9 cellular contexts compared by ENCODE assay signal in genomic region chr4:25029479-25030282, GRCh38. TPM values are rescaled to one million over a fixed set of nuclear protein-coding genes. Genes with fewer than 3 reads are reported as not detected.
A peak's percentile ranks its signal among the peaks of the same experiment; 100 is the strongest.
DNase-seq lines count a peak whose midpoint lies in the region; FAIRE-seq and TF ChIP-seq lines count a peak whose summit lies in the region.
"Had no signal": no experiment of that assay in that cellular context is flagged by ENCODE, and none has a peak within 500 bp of the region (broad histone marks: within the 10 kb centered on the region; RNA-seq: fewer than 3 reads in every experiment).

No MANE protein-coding gene starts in this region.

- DNase-seq in GM19239 (ENCODE audit: insufficient read length, low spot score) (peak; percentile 10), Peyer's patch (no peak), keratinocyte (ENCODE audit: low read depth, low spot score) (no peak), NCI-H774 (lab: John Stamatoyannopoulos, UW) (no peak), GM13976 (ENCODE audit: low spot score) (no peak), NCI-H1092 (lab: John Stamatoyannopoulos, UW) (no peak)
- no peak for DNase-seq in activated CD4-positive, alpha-beta T cell treated with anti-CD3 and anti-CD28 coated beads for 4 hours

- FAIRE-seq in GM19239 (lab: Jason Lieb, UNC) = no peak
- FAIRE-seq in keratinocyte (lab: Jason Lieb, UNC) = no peak
- FAIRE-seq: TTC549 had no signal

- dilution Hi-C loops in keratinocyte (cut with MboI; ENCODE audit: extremely low pct_ligation_motif_present, low sequenced_read_pairs) = no loop called here

- no peak for TF ChIP-seq CTCF in Peyer's patch (IDR thresholded peaks at IDR 0.05)
- no peak for TF ChIP-seq CTCF in keratinocyte (optimal IDR thresholded peaks at IDR 0.05 in 1 of 3, IDR thresholded peaks at IDR 0.05 in 1 of 3, conservative IDR thresholded peaks at IDR 0.05 in 1 of 3; ENCODE audit: extremely low read depth in 1 of 3, insufficient read depth in 2 of 3, low read length in 3 of 3)
- TF ChIP-seq CTCF in GM13976 (IDR thresholded peaks at IDR 0.05; ENCODE audit: borderline replicate concordance, control extremely low read depth, extremely low read depth, insufficient read depth, missing control alignments) = no peak

- no peaks in the 10 kb centered on the region for H3K79me2 ChIP-seq in keratinocyte (ENCODE audit: control insufficient read depth, insufficient read depth, low read length)

- H3K4me3 ChIP-seq in Peyer's patch (peak overlapping the region in 3 of 4 donors; percentile 41 to 58 (median 53)), keratinocyte (ENCODE audit: control insufficient read depth in 2 of 3, extremely low read depth in 1 of 3, insufficient read depth in 2 of 3, low read depth in 1 of 3, low read length in 3 of 3) (peak overlapping the region in 1 of 3 experiments; percentile 25), skin epidermis (peak overlapping the region in 5 of 7 experiments; percentile 18 to 47 (median 33))

- H2AFZ ChIP-seq in keratinocyte (ENCODE audit: control insufficient read depth, low read length) = no peak overlapping the region

- no peak for TF ChIP-seq POLR2A in Peyer's patch (IDR thresholded peaks at IDR 0.05)

- peaks cover 0 to 5% (median 0%) of the 10 kb centered on the region in 4 donors for H3K9me3 ChIP-seq in Peyer's patch
- H3K9me3 ChIP-seq in keratinocyte (ENCODE audit: control insufficient read depth, low read depth, low read length) = no peaks in the 10 kb centered on the region

- H3K27me3 ChIP-seq in Peyer's patch = no peaks in the 10 kb centered on the region
- peaks cover 64% of the 10 kb centered on the region for H3K27me3 ChIP-seq in keratinocyte (ENCODE audit: control insufficient read depth, extremely low read depth, insufficient read depth, low read length)

- no peak overlapping the region for H3K27ac ChIP-seq in Peyer's patch
- H3K27ac ChIP-seq in keratinocyte (ENCODE audit: control insufficient read depth, insufficient read depth, low read length) = no peak overlapping the region
- H3K27ac ChIP-seq in skin epidermis = no peak overlapping the region

- in situ Hi-C loops in GM13976 (cut with MboI; ENCODE audit: low sequenced_read_pairs, unreplicated experiment) = no loop called here

- H3K4me2 ChIP-seq in keratinocyte (ENCODE audit: control insufficient read depth, extremely low read depth, insufficient read depth, low read depth, low read length) = peak overlapping the region; percentile 32

- no peak overlapping the region for H3K9ac ChIP-seq in keratinocyte (ENCODE audit: control insufficient read depth, extremely low read depth, insufficient read depth, low read length)

- H3K36me3 ChIP-seq in Peyer's patch (no peaks in the 10 kb centered on the region), keratinocyte (ENCODE audit: control insufficient read depth in 2 of 2, extremely low read depth in 1 of 2, insufficient read depth in 2 of 2, low read length in 2 of 2) (no peaks in the 10 kb centered on the region)

- H3K4me1 ChIP-seq in Peyer's patch (peaks cover 0 to 17% (median 0%) of the 10 kb centered on the region in 4 donors), keratinocyte (ENCODE audit: control insufficient read depth, extremely low read depth, insufficient read depth, low read length) (peaks cover 3% of the 10 kb centered on the region)

- H4K20me1 ChIP-seq in keratinocyte (ENCODE audit: control insufficient read depth, extremely low read depth, insufficient read depth, low read length) = no peaks in the 10 kb centered on the region

- no peaks in the 10 kb centered on the region for H3K9me1 ChIP-seq in keratinocyte (ENCODE audit: control insufficient read depth, extremely low read depth, insufficient read depth, low read length)

RNA-seq across cellular contexts. Expression of gene LGI2, which starts 1.1 kb away (rescaled TPM):
- total RNA-seq in Peyer's patch = under 1 TPM in 3 of 4 donors, not detected in 1; 0.40 to 0.83 (median 0.66) TPM
- polyA plus RNA-seq in keratinocyte = 0.36 to 1.2 TPM (median 0.69 TPM) in 3 replicates
- polyA plus RNA-seq in keratinocyte (2011; ENCODE audit: low read depth) = 0.56 TPM
- 0.40 and 0.94 TPM in 2 replicates for polyA plus RNA-seq in keratinocyte (2011; cell fraction: cytosol; rRNA removed)
- 0.55 and 0.65 TPM in 2 replicates for polyA plus RNA-seq in keratinocyte (2011; cell fraction: nucleus; rRNA removed)
- polyA plus RNA-seq in keratinocyte (2012; ENCODE audit: low replicate concordance) = 0.22 and 1.2 TPM in 2 replicates
- 0.20 to 1.5 TPM (median 0.35 TPM) in 3 replicates for polyA minus RNA-seq in keratinocyte
- polyA minus RNA-seq in keratinocyte (2011; cell fraction: cytosol; rRNA and poly(A)+ RNA removed) = 0.96 TPM
- 0.21 and 1.2 TPM in 2 replicates for polyA minus RNA-seq in keratinocyte (2011; cell fraction: nucleus; rRNA and poly(A)+ RNA removed)
